Comparison of ENCODE assay signal across 23 cellular contexts in genomic region chr16:30083216-30084055, GRCh38. TPM values are rescaled to one million over a fixed set of nuclear protein-coding genes. Genes with fewer than 3 reads are reported as not detected.
DNase-seq lines count a peak whose midpoint lies in the region; ATAC-seq and TF ChIP-seq lines count a peak whose summit lies in the region.
"Had no signal": no experiment of that assay in that cellular context is flagged by ENCODE, and none has a peak within 500 bp of the region (broad histone marks: within the 10 kb centered on the region; RNA-seq: fewer than 3 reads in every experiment).

No MANE protein-coding gene starts in this region.

- H3K14ac ChIP-seq in mesenchymal stem cell (ENCODE audit: low read length in 2 of 2): no peak overlapping the region

- peak overlapping the region; percentile 60 for H3K27ac ChIP-seq in RWPE1
- no peak overlapping the region for H3K27ac ChIP-seq in mesenchymal stem cell (ENCODE audit: low read length, poor library complexity, severe bottlenecking)
- H3K27ac ChIP-seq: C4-2B, heart left ventricle, Peyer's patch had no signal

- H3K27me3 Mint-ChIP-seq in activated T-helper 1 cell treated with anti-CD3 and anti-CD28 coated beads, Interleukin-12 subunit alpha, Interleukin-12 subunit beta, Interleukin-2, Interleukin-4 antibody, amounts not matched to agents 30 ng/mL and 10 ng/mL and 1 ng/mL, durations not matched to agents 14 hours and 24 hours and 36 hours (ENCODE audit: insufficient read depth): no peaks in the 10 kb centered on the region
- H3K27me3 Mint-ChIP-seq: memory B cell, type B pancreatic cell had no signal

- peaks cover 7% of the 10 kb centered on the region for H3K4me1 ChIP-seq in mesenchymal stem cell (ENCODE audit: control insufficient read depth, insufficient read depth, low read depth, low read length)

- intact Hi-C loops in activated T-helper 1 cell treated with anti-CD3 and anti-CD28 coated beads, Interleukin-12 subunit alpha, Interleukin-12 subunit beta, Interleukin-2, Interleukin-4 antibody, amounts not matched to agents 30 ng/mL and 10 ng/mL and 1 ng/mL, durations not matched to agents 14 hours and 24 hours and 36 hours (cut with micrococcal nuclease): no loop called here

- 97% methylated on average over 23 of the region's 24 CpGs for WGBS in mesenchymal stem cell

- H3K23ac ChIP-seq in mesenchymal stem cell (ENCODE audit: low read length in 2 of 2): no peak overlapping the region

- POLR2A ChIA-PET in RWPE1 (lab: Yijun Ruan, JAX; ENCODE audit: low non-redundant PET): no interaction called here

- no peak overlapping the region for H3K4ac ChIP-seq in mesenchymal stem cell (ENCODE audit: low read depth in 1 of 2, low read length in 2 of 2)

- no peak overlapping the region for H2AK5ac ChIP-seq in mesenchymal stem cell (ENCODE audit: low read length, severe bottlenecking)

- H3K9me3 Mint-ChIP-seq in activated T-helper 1 cell treated with anti-CD3 and anti-CD28 coated beads, Interleukin-12 subunit alpha, Interleukin-12 subunit beta, Interleukin-2, Interleukin-4 antibody, amounts not matched to agents 30 ng/mL and 10 ng/mL and 1 ng/mL, durations not matched to agents 14 hours and 24 hours and 36 hours: no peaks in the 10 kb centered on the region
- H3K9me3 Mint-ChIP-seq: activated T-helper 2 cell treated with anti-CD3 and anti-CD28 coated beads, Interferon-gamma antibody, Interleukin-2, Interleukin-4, amounts not matched to agents 10 μg/mL and 5 μg/mL and 100 μg/mL, durations not matched to agents 14 hours and 24 hours and 36 hours; memory B cell; type B pancreatic cell had no signal

- peak overlapping the region; percentile 21 for H4K91ac ChIP-seq in mesenchymal stem cell (ENCODE audit: low read length)

- no peaks in the 10 kb centered on the region for H3K9me3 ChIP-seq in mesenchymal stem cell (ENCODE audit: control insufficient read depth, low read length)
- H3K9me3 ChIP-seq: heart left ventricle, Peyer's patch had no signal

- no peak for DNase-seq in RWPE1 (ENCODE audit: low spot score)
- DNase-seq in activated T-helper 1 cell treated with anti-CD3 and anti-CD28 coated beads, Interleukin-12 subunit alpha, Interleukin-12 subunit beta, Interleukin-2, Interleukin-4 antibody, amounts not matched to agents 30 ng/mL and 10 ng/mL and 1 ng/mL, durations not matched to agents 14 hours and 24 hours and 36 hours (ENCODE audit: low spot score): no peak
- no peak for DNase-seq in mesenchymal stem cell
- no peak for DNase-seq in NCI-H2196 (lab: John Stamatoyannopoulos, UW; ENCODE audit: unreplicated experiment)
- no peak for DNase-seq in NCI-H774 (lab: John Stamatoyannopoulos, UW)
- DNase-seq: activated CD4-positive, alpha-beta T cell treated with anti-CD3 and anti-CD28 coated beads for 1 hour; effector CD4-positive, alpha-beta T cell; EL; foreskin fibroblast; HCEC 1CT; left cardiac atrium; NCI-H1694 treated with DMSO at 0.1 percent for 48 hours; NCI-H2171 treated with DMSO at 0.1 percent for 48 hours; NCI-H526; Peyer's patch; stimulated activated CD8-positive, alpha-beta memory T cell treated with anti-CD3 and anti-CD28 coated beads, Interleukin-4, amount 100 ng/mL, for 48 hours had no signal

- H3K36me3 Mint-ChIP-seq in activated T-helper 1 cell treated with anti-CD3 and anti-CD28 coated beads, Interleukin-12 subunit alpha, Interleukin-12 subunit beta, Interleukin-2, Interleukin-4 antibody, amounts not matched to agents 30 ng/mL and 10 ng/mL and 1 ng/mL, durations not matched to agents 14 hours and 24 hours and 36 hours (ENCODE audit: low read depth): peaks cover 33% of the 10 kb centered on the region

- H3K18ac ChIP-seq in mesenchymal stem cell (ENCODE audit: low read depth in 1 of 2, low read length in 2 of 2): no peak overlapping the region

- CTCF ChIA-PET in RWPE1 (lab: Yijun Ruan, JAX): interaction anchor here (0.6 kb wide), 1 partner anchor 12 kb away, joined by 6 read pairs; no protein-coding TSS in a partner anchor

- H3K4me1 Mint-ChIP-seq in activated T-helper 1 cell treated with anti-CD3 and anti-CD28 coated beads, Interleukin-12 subunit alpha, Interleukin-12 subunit beta, Interleukin-2, Interleukin-4 antibody, amounts not matched to agents 30 ng/mL and 10 ng/mL and 1 ng/mL, durations not matched to agents 14 hours and 24 hours and 36 hours (ENCODE audit: low read depth): peaks cover 10% of the 10 kb centered on the region

- peak overlapping the region; percentile 42 for H3K27ac Mint-ChIP-seq in activated T-helper 1 cell treated with anti-CD3 and anti-CD28 coated beads, Interleukin-12 subunit alpha, Interleukin-12 subunit beta, Interleukin-2, Interleukin-4 antibody, amounts not matched to agents 30 ng/mL and 10 ng/mL and 1 ng/mL, durations not matched to agents 14 hours and 24 hours and 36 hours
- H3K27ac Mint-ChIP-seq: activated T-helper 2 cell treated with anti-CD3 and anti-CD28 coated beads, Interferon-gamma antibody, Interleukin-2, Interleukin-4, amounts not matched to agents 10 μg/mL and 5 μg/mL and 100 μg/mL, durations not matched to agents 14 hours and 24 hours and 36 hours; memory B cell had no signal

- no peak overlapping the region for H3K4me3 ChIP-seq in mesenchymal stem cell (ENCODE audit: insufficient read depth in 1 of 2, low read depth in 1 of 2, low read length in 2 of 2)
- H3K4me3 ChIP-seq: heart left ventricle, Peyer's patch had no signal

- no peak overlapping the region for H3K9ac ChIP-seq in mesenchymal stem cell (ENCODE audit: low read length)

- no peak for ATAC-seq in HG02970 (IDR thresholded peaks at IDR 0.05; ENCODE audit: low FRiP score, unreplicated experiment)
- ATAC-seq: left cardiac atrium had no signal

- H3K4me2 ChIP-seq in mesenchymal stem cell (ENCODE audit: low read length, poor library complexity, severe bottlenecking): no peak overlapping the region

- no peak overlapping the region for H2BK12ac ChIP-seq in mesenchymal stem cell (ENCODE audit: low read length in 2 of 2)

- no peaks in the 10 kb centered on the region for H3K27me3 ChIP-seq in mesenchymal stem cell (ENCODE audit: control insufficient read depth in 1 of 2, insufficient read depth in 1 of 2, low read length in 2 of 2)
- H3K27me3 ChIP-seq: heart left ventricle, Peyer's patch had no signal

- no peak overlapping the region for H2AFZ ChIP-seq in mesenchymal stem cell (ENCODE audit: low read depth, low read length)

- peaks cover 42% of the 10 kb centered on the region for H3K79me1 ChIP-seq in mesenchymal stem cell (replicated peaks; ENCODE audit: low read length, poor library complexity, severe bottlenecking)

- H2BK120ac ChIP-seq in mesenchymal stem cell (ENCODE audit: low read depth, low read length): no peak overlapping the region

- no peak overlapping the region for H2BK15ac ChIP-seq in mesenchymal stem cell (ENCODE audit: low read depth, poor library complexity, severe bottlenecking)

- H3K4me3 Mint-ChIP-seq in activated T-helper 1 cell treated with anti-CD3 and anti-CD28 coated beads, Interleukin-12 subunit alpha, Interleukin-12 subunit beta, Interleukin-2, Interleukin-4 antibody, amounts not matched to agents 30 ng/mL and 10 ng/mL and 1 ng/mL, durations not matched to agents 14 hours and 24 hours and 36 hours: no peak overlapping the region
- H3K4me3 Mint-ChIP-seq: memory B cell, type B pancreatic cell had no signal

- H2BK5ac ChIP-seq in mesenchymal stem cell (ENCODE audit: low read depth, low read length, poor library complexity, severe bottlenecking): no peak overlapping the region

- no peak for TF ChIP-seq CTCF in RWPE1 (conservative IDR thresholded peaks at IDR 0.05; ENCODE audit: low read depth)

- no peak overlapping the region for H4K8ac ChIP-seq in mesenchymal stem cell (ENCODE audit: low read length)

- H3K36me3 ChIP-seq in mesenchymal stem cell (ENCODE audit: control insufficient read depth in 1 of 2, insufficient read depth in 2 of 2, low read depth in 1 of 2, low read length in 2 of 2): peaks cover 69 to 84% of the 10 kb centered on the region in 2 experiments

RNA-seq across cellular contexts. Expression of gene PPP4C, which starts 7.6 kb away (rescaled TPM):
- 133 and 147 TPM in 2 replicates for total RNA-seq in activated T-helper 1 cell treated with anti-CD3 and anti-CD28 coated beads, Interleukin-12 subunit alpha, Interleukin-12 subunit beta, Interleukin-2, Interleukin-4 antibody, amounts not matched to agents 30 ng/mL and 10 ng/mL and 1 ng/mL, durations not matched to agents 14 hours and 24 hours and 36 hours
- 94.1 TPM for polyA plus RNA-seq in mesenchymal stem cell (2013, experiment 1 of 2)
- polyA plus RNA-seq in mesenchymal stem cell (2013, experiment 2 of 2): 95.2 TPM

RNA-seq across cellular contexts. Expression of gene TBX6, which starts 8.3 kb away (rescaled TPM):
- 1.6 and 1.8 TPM in 2 replicates for total RNA-seq in activated T-helper 1 cell treated with anti-CD3 and anti-CD28 coated beads, Interleukin-12 subunit alpha, Interleukin-12 subunit beta, Interleukin-2, Interleukin-4 antibody, amounts not matched to agents 30 ng/mL and 10 ng/mL and 1 ng/mL, durations not matched to agents 14 hours and 24 hours and 36 hours
- polyA plus RNA-seq in mesenchymal stem cell (2013, experiment 1 of 2): 0.28 TPM
- polyA plus RNA-seq in mesenchymal stem cell (2013, experiment 2 of 2): 0.29 TPM
- total RNA-seq: skeletal muscle tissue had no signal

RNA-seq across cellular contexts. Expression of gene YPEL3, which starts 12.6 kb away (rescaled TPM):
- 14.5 and 15.1 TPM in 2 replicates for total RNA-seq in activated T-helper 1 cell treated with anti-CD3 and anti-CD28 coated beads, Interleukin-12 subunit alpha, Interleukin-12 subunit beta, Interleukin-2, Interleukin-4 antibody, amounts not matched to agents 30 ng/mL and 10 ng/mL and 1 ng/mL, durations not matched to agents 14 hours and 24 hours and 36 hours
- 36.0 TPM for polyA plus RNA-seq in mesenchymal stem cell (2013, experiment 1 of 2)
- polyA plus RNA-seq in mesenchymal stem cell (2013, experiment 2 of 2): 34.5 TPM

RNA-seq across cellular contexts. Expression of gene ALDOA, which starts 17.9 kb away (rescaled TPM):
- 1,715 and 1,718 TPM in 2 replicates for total RNA-seq in activated T-helper 1 cell treated with anti-CD3 and anti-CD28 coated beads, Interleukin-12 subunit alpha, Interleukin-12 subunit beta, Interleukin-2, Interleukin-4 antibody, amounts not matched to agents 30 ng/mL and 10 ng/mL and 1 ng/mL, durations not matched to agents 14 hours and 24 hours and 36 hours
- polyA plus RNA-seq in mesenchymal stem cell (2013, experiment 1 of 2): 915 TPM
- polyA plus RNA-seq in mesenchymal stem cell (2013, experiment 2 of 2): 888 TPM

RNA-seq across cellular contexts. Expression of gene GDPD3, which starts 29.9 kb away (rescaled TPM):
- 4.3 and 6.3 TPM in 2 replicates for total RNA-seq in activated T-helper 1 cell treated with anti-CD3 and anti-CD28 coated beads, Interleukin-12 subunit alpha, Interleukin-12 subunit beta, Interleukin-2, Interleukin-4 antibody, amounts not matched to agents 30 ng/mL and 10 ng/mL and 1 ng/mL, durations not matched to agents 14 hours and 24 hours and 36 hours
- polyA plus RNA-seq in mesenchymal stem cell (2013, experiment 1 of 2): 2.2 TPM
- 3.1 TPM for polyA plus RNA-seq in mesenchymal stem cell (2013, experiment 2 of 2)
